Comparison of ENCODE assay signal across 25 cellular contexts in genomic region chr3:153757839-153758238, GRCh38.
"Had no signal": no experiment of that assay in that cellular context is flagged by ENCODE, and none has a peak within 500 bp of the region (broad histone marks: within the 10 kb centered on the region; RNA-seq: fewer than 3 reads in every experiment).

No MANE protein-coding gene starts in this region.

- H3K4me1 ChIP-seq: heart left ventricle, left lung, lower lobe of right lung, parathyroid adenoma, right lobe of liver, spleen, testis had no signal

- H3K27ac ChIP-seq: heart left ventricle, left lung, lower lobe of right lung, parathyroid adenoma, prostate gland, right lobe of liver, spleen, testis, tibial nerve had no signal

- H3K4me3 ChIP-seq: esophagus squamous epithelium, heart left ventricle, left lung, lower lobe of right lung, prostate gland, right lobe of liver, spleen, testis, tibial nerve had no signal

- H3K27ac Mint-ChIP-seq: effector memory CD8-positive, alpha-beta T cell; naive B cell; stimulated activated memory B cell treated with anti-CD40 and anti-IgM and Interleukin-4, amounts not matched to agents 10 μg/mL and 1 μg/mL and 100 μg/mL, for 72 hours; stimulated activated naive CD8-positive, alpha-beta T cell treated with anti-CD3 and anti-CD28 coated beads, Interleukin-15, amount 100 ng/mL, for 72 hours had no signal

- H3K9me3 Mint-ChIP-seq: effector memory CD8-positive, alpha-beta T cell; stimulated activated memory B cell treated with anti-CD40 and anti-IgM and Interleukin-4, amounts not matched to agents 10 μg/mL and 1 μg/mL and 100 μg/mL, for 72 hours; stimulated activated naive CD8-positive, alpha-beta T cell treated with anti-CD3 and anti-CD28 coated beads, Interleukin-15, amount 100 ng/mL, for 72 hours had no signal

- H3K4me1 Mint-ChIP-seq: naive B cell; stimulated activated memory B cell treated with anti-CD40 and anti-IgM and Interleukin-4, amounts not matched to agents 10 μg/mL and 1 μg/mL and 100 μg/mL, for 72 hours; stimulated activated naive CD8-positive, alpha-beta T cell treated with anti-CD3 and anti-CD28 coated beads, Interleukin-15, amount 100 ng/mL, for 72 hours had no signal

- H3K9me3 ChIP-seq: esophagus squamous epithelium, heart left ventricle, left lung, lower lobe of right lung, prostate gland, right lobe of liver, spleen, testis, tibial nerve had no signal

- H3K36me3 ChIP-seq: esophagus squamous epithelium, heart left ventricle, left lung, lower lobe of right lung, prostate gland, right lobe of liver, spleen, tibial nerve had no signal

- H3K27me3 Mint-ChIP-seq: effector memory CD8-positive, alpha-beta T cell; naive B cell; stimulated activated memory B cell treated with anti-CD40 and anti-IgM and Interleukin-4, amounts not matched to agents 10 μg/mL and 1 μg/mL and 100 μg/mL, for 72 hours; stimulated activated naive CD8-positive, alpha-beta T cell treated with anti-CD3 and anti-CD28 coated beads, Interleukin-15, amount 100 ng/mL, for 72 hours had no signal

- DNase-seq: central memory CD4-positive, alpha-beta T cell; effector memory CD8-positive, alpha-beta T cell; esophagus squamous epithelium; heart left ventricle; hypothalamus; islet precursor cell; left lung; lower lobe of right lung; mesenchymal stem cell; midbrain; naive B cell; occipital lobe; retina; right lobe of liver; spleen; stimulated activated CD4-positive, alpha-beta T cell treated with anti-CD3 and anti-CD28 coated beads, Interleukin-15, amount 100 ng/mL, for 24 hours; stimulated activated CD4-positive, alpha-beta T cell treated with anti-CD3 and anti-CD28 coated beads, Interleukin-1b, Interleukin-23, amount 100 ng/mL, for 48 hours; stimulated activated CD4-positive, alpha-beta T cell treated with anti-CD3 and anti-CD28 coated beads, Interleukin-4, amount 100 ng/mL, for 24 hours; stimulated activated naive CD8-positive, alpha-beta T cell treated with anti-CD3 and anti-CD28 coated beads, Interleukin-15, amount 100 ng/mL, for 72 hours; testis had no signal

- H3K36me3 Mint-ChIP-seq: naive B cell; stimulated activated memory B cell treated with anti-CD40 and anti-IgM and Interleukin-4, amounts not matched to agents 10 μg/mL and 1 μg/mL and 100 μg/mL, for 72 hours had no signal

- ATAC-seq: effector memory CD8-positive, alpha-beta T cell; heart left ventricle; left lung; lower lobe of right lung; right lobe of liver; stimulated activated memory B cell treated with anti-CD40 and anti-IgM and Interleukin-4, amounts not matched to agents 10 μg/mL and 1 μg/mL and 100 μg/mL, for 72 hours; stimulated activated naive CD8-positive, alpha-beta T cell treated with anti-CD3 and anti-CD28 coated beads, Interleukin-15, amount 100 ng/mL, for 72 hours had no signal

- H3K4me3 Mint-ChIP-seq: effector memory CD8-positive, alpha-beta T cell; naive B cell; nephron; stimulated activated memory B cell treated with anti-CD40 and anti-IgM and Interleukin-4, amounts not matched to agents 10 μg/mL and 1 μg/mL and 100 μg/mL, for 72 hours; stimulated activated naive CD8-positive, alpha-beta T cell treated with anti-CD3 and anti-CD28 coated beads, Interleukin-15, amount 100 ng/mL, for 72 hours had no signal

- H3K27me3 ChIP-seq: esophagus squamous epithelium, heart left ventricle, left lung, right lobe of liver, spleen, testis, tibial nerve had no signal
